ENCODE assay signal across 8 cellular contexts in the genomic region with DNA sequence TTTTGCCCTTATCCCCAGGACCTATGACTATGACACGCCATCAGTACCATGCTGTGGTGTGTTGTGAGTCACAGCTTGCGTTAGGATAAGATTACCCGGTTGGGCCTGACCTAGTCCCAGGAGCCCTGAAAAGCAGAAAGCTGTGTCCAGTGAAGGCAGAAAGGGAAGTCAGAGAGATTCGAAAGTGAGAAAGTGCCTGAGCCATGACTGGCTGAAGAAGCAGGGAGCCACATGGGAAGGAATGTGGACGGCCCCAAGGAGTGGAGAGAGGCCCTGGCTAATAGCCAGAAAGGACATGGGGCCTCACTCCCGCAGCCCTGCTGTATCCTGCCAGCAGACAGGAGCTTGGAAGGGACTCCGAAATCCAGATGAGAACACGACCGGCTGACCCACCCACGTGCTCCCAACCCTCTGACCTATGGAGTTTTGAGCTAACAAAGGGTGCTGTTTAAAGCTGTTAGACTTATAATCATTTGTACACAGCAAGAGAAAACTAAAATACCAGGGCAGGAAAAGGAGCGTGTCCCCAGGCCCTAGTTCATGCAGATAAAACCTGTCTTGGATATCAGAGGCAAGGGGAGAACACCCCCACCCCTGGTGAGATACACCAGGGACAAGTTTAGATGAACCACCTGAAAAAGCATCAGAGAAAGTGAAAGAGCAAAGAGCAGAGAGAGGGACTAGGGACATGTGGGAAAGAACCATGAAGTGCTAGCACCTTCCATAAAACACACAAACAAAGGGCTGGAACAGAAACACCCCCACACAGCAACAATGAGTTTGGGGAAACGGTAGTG.
DNase-seq lines count a peak whose midpoint lies in the region; ATAC-seq and TF ChIP-seq lines count a peak whose summit lies in the region.

No MANE protein-coding gene starts in this region.

- no peak for TF ChIP-seq CTCF in fibroblast of villous mesenchyme (IDR thresholded peaks at IDR 0.05; ENCODE audit: insufficient read depth, low read depth, low read length)
- TF ChIP-seq CTCF in osteocyte (IDR thresholded peaks at IDR 0.05) = no peak

- H3K9me3 Mint-ChIP-seq in osteocyte (ENCODE audit: unreplicated experiment) = no peaks in the 10 kb centered on the region

- DNase-seq in RPMI8226 (peak; percentile 5), fibroblast of villous mesenchyme (ENCODE audit: low read depth) (peak; percentile 86), osteocyte (ENCODE audit: extremely low spot score, unreplicated experiment) (no peak), COLO668 (lab: John Stamatoyannopoulos, UW; ENCODE audit: unreplicated experiment) (no peak), NCI-H345 (lab: John Stamatoyannopoulos, UW) (no peak)

- no peaks in the 10 kb centered on the region for H3K27me3 Mint-ChIP-seq in osteocyte (ENCODE audit: unreplicated experiment)

- ATAC-seq in GM21423 (IDR thresholded peaks at IDR 0.05; ENCODE audit: unreplicated experiment) = peak; percentile 55
- ATAC-seq in GM18498 (IDR thresholded peaks at IDR 0.05; ENCODE audit: unreplicated experiment) = no peak
- ATAC-seq in GM19467 (IDR thresholded peaks at IDR 0.05; ENCODE audit: unreplicated experiment) = no peak

- peak overlapping the region; percentile 33 for H3K4me3 Mint-ChIP-seq in osteocyte (ENCODE audit: unreplicated experiment)

- peaks cover 5% of the 10 kb centered on the region for H3K36me3 Mint-ChIP-seq in osteocyte (ENCODE audit: unreplicated experiment)

- peaks cover 32% of the 10 kb centered on the region for H3K4me1 Mint-ChIP-seq in osteocyte (ENCODE audit: unreplicated experiment)

- peak overlapping the region; percentile 96 for H3K27ac Mint-ChIP-seq in osteocyte (ENCODE audit: unreplicated experiment)

- H3K4me3 ChIP-seq in fibroblast of villous mesenchyme (ENCODE audit: low read depth, low read length) = no peak overlapping the region

Comparison
In these comparisons a context has a peak if more than half of its experiments do, and no peak if none do; other contexts are left out.
1. DNase-seq: peak in RPMI8226 (single experiment) and fibroblast of villous mesenchyme (single experiment); none in osteocyte (single experiment), COLO668 (single experiment) and NCI-H345 (single experiment).